In genomic region chr6:25174678-25175077, GRCh38 we compare ENCODE assay signal across 1 cellular context.
TF ChIP-seq lines count a peak whose summit lies in the region.

No MANE protein-coding gene starts in this region.

TF ChIP-seq in SK-N-SH treated with all-trans-retinoic acid at 6 μM for 48 hours, 23 proteins besides CTCF, POLR2A, EP300 and RAD21 (continued from another document):
- TF ChIP-seq TSHZ2 (CRISPR knock-in tag; IDR thresholded peaks at IDR 0.05) (no peak), CSRNP3 (CRISPR knock-in tag; IDR thresholded peaks at IDR 0.05) (no peak), ZC3H10 (CRISPR knock-in tag; IDR thresholded peaks at IDR 0.05) (no peak), TOX (CRISPR knock-in tag; IDR thresholded peaks at IDR 0.05; ENCODE audit: borderline replicate concordance) (no peak), ZFP30 (CRISPR knock-in tag; IDR thresholded peaks at IDR 0.05) (no peak), ISL1 (CRISPR knock-in tag; IDR thresholded peaks at IDR 0.05) (no peak), ESRRG (CRISPR knock-in tag; IDR thresholded peaks at IDR 0.05) (no peak)
TF ChIP-seq in SK-N-SH treated with all-trans-retinoic acid at 6 μM for 48 hours: peak in this region for 0.
